Comparison of ENCODE assay signal across 17 cellular contexts in genomic region chr20:10538768-10539167, GRCh38.
"Had no signal": no experiment of that assay in that cellular context is flagged by ENCODE, and none has a peak within 500 bp of the region (broad histone marks: within the 10 kb centered on the region; RNA-seq: fewer than 3 reads in every experiment).

No MANE protein-coding gene starts in this region.

- H3K27ac ChIP-seq: RWPE1 had no signal

- DNase-seq: IMR-90, Karpas-422, KG1, MM.1S, NCI-H1092 treated with DMSO at 0.1 percent for 48 hours, NCI-H1436, NCI-H187, NCI-H2029, NCI-H2081 treated with DMSO at 0.1 percent for 48 hours, NCI-H2171 treated with DMSO at 0.1 percent for 48 hours, NCI-H2227 treated with DMSO at 0.1 percent for 48 hours, NCI-H524, NCI-H69, NCI-H774, SHP77 had no signal

- ATAC-seq: Panc1 had no signal
